ENCODE assay signal across 13 cellular contexts in genomic region chr16:70579648-70580630, GRCh38. TPM values are rescaled to one million over a fixed set of nuclear protein-coding genes. Genes with fewer than 3 reads are reported as not detected.
DNase-seq lines count a peak whose midpoint lies in the region; ATAC-seq, FAIRE-seq and TF ChIP-seq lines count a peak whose summit lies in the region.
"Had no signal": no experiment of that assay in that cellular context is flagged by ENCODE, and none has a peak within 500 bp of the region (broad histone marks: within the 10 kb centered on the region; RNA-seq: fewer than 3 reads in every experiment).

No MANE protein-coding gene starts in this region.

- peak; percentile 65 for ATAC-seq in HepG2

- H3K4me3 ChIP-seq in colonic mucosa, result peak overlapping the region; percentile 22
- H3K4me3 ChIP-seq in HepG2 (replicated peaks in 1 of 3; ENCODE audit: insufficient read depth in 1 of 3, low read depth in 2 of 3, low read length in 3 of 3), result peak overlapping the region in 1 of 3 experiments; percentile 41; a peak in 1 of 6 replicates
- peak overlapping the region; percentile 1 to 65 (median 36) for H3K4me3 ChIP-seq in spleen
- no peak overlapping the region for H3K4me3 ChIP-seq in WERI-Rb-1 (ENCODE audit: low read depth, low read length)

- no peak for DNase-seq in HFFc6
- peak; percentile 57 for DNase-seq in colonic mucosa
- DNase-seq in HepG2 (ENCODE audit: low spot score), result no peak
- peak; percentile 87 for DNase-seq in spleen
- no peak for DNase-seq in GM13977 (ENCODE audit: low spot score)
- no peak for DNase-seq in NCI-H510A treated with DMSO at 0.1 percent for 48 hours (lab: John Stamatoyannopoulos, UW)
- DNase-seq in WERI-Rb-1, result no peak
- no peak for DNase-seq in stimulated activated naive CD4-positive, alpha-beta T cell (lab: John Stamatoyannopoulos, UW)
- DNase-seq: C1 segment of cervical spinal cord, GF-D8, MV-4-11, NCI-H774 had no signal

- intact Hi-C loops in colonic mucosa (cut with DNase I) (loop anchor here (5.0 kb wide), 1 partner anchor 72 kb away; no protein-coding TSS in a partner anchor), HepG2 (cut with micrococcal nuclease; ENCODE audit: unreplicated experiment) (loop anchor here (5.0 kb wide), 1 partner anchor 67 kb away; the partner anchor contains the start of gene IL34), spleen (cut with DNase I; ENCODE audit: low total_unique reads) (loop anchor here (10.0 kb wide), 1 partner anchor 75 kb away; no protein-coding TSS in a partner anchor)

- peak overlapping the region; percentile 27 for H3K27ac ChIP-seq in colonic mucosa
- no peak overlapping the region for H3K27ac ChIP-seq in HepG2 (ENCODE audit: extremely low read length, insufficient read depth, low read length)
- peak overlapping the region in 6 of 8 donors; percentile 48 to 76 (median 64) for H3K27ac ChIP-seq in spleen
- H3K27ac ChIP-seq in WERI-Rb-1, result no peak overlapping the region

- H2AFZ ChIP-seq in HepG2 (ENCODE audit: low read length), result peak overlapping the region; percentile 51

- H3K4me1 ChIP-seq in colonic mucosa (peaks cover 8% of the 10 kb centered on the region), HepG2 (ENCODE audit: insufficient read depth, low read length) (peaks cover 13% of the 10 kb centered on the region), spleen (peaks cover 16 to 68% (median 31%) of the 10 kb centered on the region in 6 donors)

- no peaks in the 10 kb centered on the region for H3K79me2 ChIP-seq in HepG2 (ENCODE audit: insufficient read depth, low read length)

- H4K20me1 ChIP-seq in HepG2 (ENCODE audit: insufficient read depth, low read length), result 0 out of 2 replicates have a peak, but pooled peaks cover 5% of the 10 kb centered on the region

- H3K4me3 Mint-ChIP-seq in HFFc6, result no peak overlapping the region
- H3K4me3 Mint-ChIP-seq: natural killer cell treated with Interleukin-12 subunit alpha and Interleukin-12 subunit beta and Interleukin-15 and Interleukin-18, amount 100 ng/mL, for 72 hours had no signal

- H3K9me3 Mint-ChIP-seq in HFFc6, result no peaks in the 10 kb centered on the region
- H3K9me3 Mint-ChIP-seq: natural killer cell treated with Interleukin-12 subunit alpha and Interleukin-12 subunit beta and Interleukin-15 and Interleukin-18, amount 100 ng/mL, for 72 hours had no signal

- H3K9ac ChIP-seq in colonic mucosa (ENCODE audit: low read depth in 2 of 2, low read length in 2 of 2) (peak overlapping the region; percentile 3 to 7), HepG2 (ENCODE audit: insufficient read depth, low read depth, low read length) (peak overlapping the region; percentile 5; the same call in 1 of the 2 replicates)

- TF ChIP-seq POLR2A in HepG2 (IDR thresholded peaks at IDR 0.05; ENCODE audit: insufficient read depth in 1 of 2, low read depth in 2 of 2, low read length in 2 of 2), result no peak
- no peak for TF ChIP-seq POLR2A in spleen (IDR thresholded peaks at IDR 0.05)

- 40% methylated on average over 18 of the region's 21 CpGs for WGBS in HepG2 (ENCODE audit: low lambda C conversion rate)
- WGBS in spleen, 5 donors, result 53 to 80% (median 70%) methylated on average over 14 to 21 of the region's 21 CpGs

- TF ChIP-seq CTCF in HFFc6 (IDR thresholded peaks at IDR 0.05), result no peak
- no peak for TF ChIP-seq CTCF in colonic mucosa (IDR thresholded peaks at IDR 0.05)
- TF ChIP-seq CTCF in HepG2 (CRISPR knock-in tag; IDR thresholded peaks at IDR 0.05), result no peak
- TF ChIP-seq CTCF in spleen (IDR thresholded peaks at IDR 0.05 in 8 of 11, conservative IDR thresholded peaks at IDR 0.05 in 3 of 11), result no peak
- TF ChIP-seq CTCF in GM13977 (IDR thresholded peaks at IDR 0.05; ENCODE audit: extremely low read depth, insufficient read depth, missing control alignments), result no peak
- no peak for TF ChIP-seq CTCF in WERI-Rb-1 (IDR thresholded peaks at IDR 0.05; ENCODE audit: low read depth, low read length)

- peak overlapping the region; percentile 38 for H3K27ac Mint-ChIP-seq in HFFc6
- H3K27ac Mint-ChIP-seq: natural killer cell treated with Interleukin-12 subunit alpha and Interleukin-12 subunit beta and Interleukin-15 and Interleukin-18, amount 100 ng/mL, for 72 hours had no signal

- H3K36me3 ChIP-seq in colonic mucosa, result no peaks in the 10 kb centered on the region
- H3K36me3 ChIP-seq in HepG2 (replicated peaks in 1 of 2; ENCODE audit: control insufficient read depth in 1 of 2, insufficient read depth in 2 of 2, low read length in 2 of 2), result no peaks in the 10 kb centered on the region
- H3K36me3 ChIP-seq in spleen, result peaks cover 0 to 9% (median 0%) of the 10 kb centered on the region in 6 donors
- peaks cover 5% of the 10 kb centered on the region for H3K36me3 ChIP-seq in WERI-Rb-1

- H3K4me1 Mint-ChIP-seq in HFFc6 (ENCODE audit: low read depth), result peaks cover 30% of the 10 kb centered on the region

- peak overlapping the region; percentile 67 for H3K4me2 ChIP-seq in HepG2 (ENCODE audit: low read depth, low read length)

- BruUV-seq in HepG2 (replicated peaks; lab: Mats Ljungman, UMichigan), result no TSS peak

- in situ Hi-C loops in HepG2 (cut with HindIII; ENCODE audit: extremely low pct_ligation_motif_present, low pct_unique_long_range_greater_than_20kb) (no loop called here), GM13977 (cut with MboI; ENCODE audit: low pct_unique_long_range_greater_than_20kb, low sequenced_read_pairs, unreplicated experiment) (no loop called here)

- no peak for FAIRE-seq in HepG2 (lab: Jason Lieb, UNC)

- H3K27me3 ChIP-seq in colonic mucosa (no peaks in the 10 kb centered on the region), HepG2 (ENCODE audit: control insufficient read depth in 1 of 2, insufficient read depth in 2 of 2, low read length in 2 of 2) (peaks cover 0 to 3% of the 10 kb centered on the region in 2 experiments; a peak in 2 of 5 replicates), spleen (replicated peaks in 1 of 7) (no peaks in the 10 kb centered on the region), WERI-Rb-1 (ENCODE audit: insufficient read depth, low read depth, severe bottlenecking) (no peaks in the 10 kb centered on the region)

- TF ChIP-seq EP300 in HepG2 (IDR thresholded peaks at IDR 0.05; ENCODE audit: low read depth in 2 of 2, low read length in 2 of 2) (0 out of 4 replicates have a peak, but pooled peaks of 1 of the 2 experiments have one; percentile 7), HepG2 (CRISPR knock-in tag; IDR thresholded peaks at IDR 0.05; ENCODE audit: borderline replicate concordance) (no peak)

- H3K9me3 ChIP-seq in colonic mucosa, result no peaks in the 10 kb centered on the region
- H3K9me3 ChIP-seq in HepG2 (ENCODE audit: low read length), result no peaks in the 10 kb centered on the region
- H3K9me3 ChIP-seq in spleen, result no peaks in the 10 kb centered on the region
- no peaks in the 10 kb centered on the region for H3K9me3 ChIP-seq in WERI-Rb-1 (ENCODE audit: severe bottlenecking)

- peaks cover 10% of the 10 kb centered on the region; the same call in 1 of the 2 replicates for H3K27me3 Mint-ChIP-seq in HFFc6 (ENCODE audit: insufficient read depth)
- H3K27me3 Mint-ChIP-seq: natural killer cell treated with Interleukin-12 subunit alpha and Interleukin-12 subunit beta and Interleukin-15 and Interleukin-18, amount 100 ng/mL, for 72 hours had no signal

- TF ChIP-seq RAD21 in HepG2 (CRISPR knock-in tag; IDR thresholded peaks at IDR 0.05), result no peak

- no peaks in the 10 kb centered on the region for H3K36me3 Mint-ChIP-seq in HFFc6 (ENCODE audit: low read depth)
- H3K36me3 Mint-ChIP-seq: natural killer cell treated with Interleukin-12 subunit alpha and Interleukin-12 subunit beta and Interleukin-15 and Interleukin-18, amount 100 ng/mL, for 72 hours had no signal

- POLR2A ChIA-PET in HepG2 (lab: Yijun Ruan, JAX), result interaction anchor here (1.0 kb wide), 1 partner anchor 199 kb away, joined by 3 read pairs; no protein-coding TSS in a partner anchor

- CTCF ChIA-PET in HepG2 (lab: Yijun Ruan, JAX; ENCODE audit: low intra/inter-chr PET ratio, low total read pairs), result no interaction called here

RNA-seq across cellular contexts. Expression of gene SF3B3, which starts 56.3 kb away (rescaled TPM):
- 100 to 1,000 TPM; 289 to 358 (median 312) TPM for total RNA-seq in HFFc6 (2021; fragmentation: NEBNext Ultra II Directional; extraction: Animal tissue kit (Norgen Biotek cat#: 25700))
- 100 to 1,000 TPM; 182 to 369 TPM for total RNA-seq in colonic mucosa
- total RNA-seq in HepG2 (2016; rRNA removed; fragmentation: Illumina TruSeq; extraction: Trizol), result 500 and 817 TPM in 2 replicates
- 52.3 and 54.5 TPM in 2 replicates for total RNA-seq in HepG2 (2016; cell fraction: cytosol; rRNA removed; fragmentation: Illumina TruSeq; extraction: Trizol; ENCODE audit: low read depth)
- total RNA-seq in HepG2 (2016; cell fraction: insoluble cytoplasmic fraction; rRNA removed; fragmentation: Illumina TruSeq; extraction: Trizol), result 484 and 682 TPM in 2 replicates
- total RNA-seq in HepG2 (2016; cell fraction: membrane; rRNA removed; fragmentation: Illumina TruSeq; extraction: Trizol), result 138 and 170 TPM in 2 replicates
- total RNA-seq in HepG2 (2016; cell fraction: nucleus; rRNA removed; fragmentation: Illumina TruSeq; extraction: Trizol), result 336 and 347 TPM in 2 replicates
- 140 and 157 TPM in 2 replicates for polyA plus RNA-seq in HepG2 (2011; rRNA removed)
- 134 and 147 TPM in 2 replicates for polyA plus RNA-seq in HepG2 (2011; cell fraction: cytosol; rRNA removed)
- 150 and 189 TPM in 2 replicates for polyA plus RNA-seq in HepG2 (2011; cell fraction: nucleus; rRNA removed)
- polyA plus RNA-seq in HepG2 (2012), result 211 and 269 TPM in 2 replicates
- polyA plus RNA-seq in HepG2 (2016; cell fraction: cytosol; fragmentation: Illumina TruSeq; extraction: Trizol; ENCODE audit: low read depth), result 31.7 and 36.7 TPM in 2 replicates
- polyA plus RNA-seq in HepG2 (2016; cell fraction: insoluble cytoplasmic fraction; fragmentation: Illumina TruSeq; extraction: Trizol; ENCODE audit: low read depth), result 551 and 651 TPM in 2 replicates
- 103 and 131 TPM in 2 replicates for polyA plus RNA-seq in HepG2 (2016; cell fraction: membrane; fragmentation: Illumina TruSeq; extraction: Trizol; ENCODE audit: low read depth)
- polyA plus RNA-seq in HepG2 (2016; cell fraction: nucleus; fragmentation: Illumina TruSeq; extraction: Trizol; ENCODE audit: insufficient read depth, low read depth), result 452 and 475 TPM in 2 replicates
- 774 and 825 TPM in 2 replicates for polyA minus RNA-seq in HepG2 (2011; rRNA and poly(A)+ RNA removed; ENCODE audit: low replicate concordance)
- polyA minus RNA-seq in HepG2 (2011; cell fraction: cytosol; rRNA and poly(A)+ RNA removed), result 152 and 162 TPM in 2 replicates
- polyA minus RNA-seq in HepG2 (2011; cell fraction: nucleus; rRNA and poly(A)+ RNA removed), result 238 and 284 TPM in 2 replicates
- 100 to 1,000 TPM in 5 of 7 donors, 10 to 100 TPM in 2; 92.5 to 256 (median 205) TPM for total RNA-seq in spleen
- 10 to 100 TPM; 70.3 to 92.9 (median 82.9) TPM for polyA plus RNA-seq in spleen

RNA-seq across cellular contexts. Expression of gene COG4, which starts 56.6 kb away (rescaled TPM):
- total RNA-seq in HFFc6 (2021; fragmentation: NEBNext Ultra II Directional; extraction: Animal tissue kit (Norgen Biotek cat#: 25700)), result 10 to 100 TPM; 70.2 to 91.7 (median 80.2) TPM
- total RNA-seq in colonic mucosa (10 to 100 TPM; 54.8 to 84.7 TPM), HepG2 (2016; rRNA removed; fragmentation: Illumina TruSeq; extraction: Trizol) (73.8 and 85.7 TPM in 2 replicates), spleen (10 to 100 TPM; 40.8 to 85.4 (median 62.7) TPM)
- total RNA-seq in HepG2 (2016; cell fraction: cytosol; rRNA removed; fragmentation: Illumina TruSeq; extraction: Trizol; ENCODE audit: low read depth), result 9.8 and 10.8 TPM in 2 replicates
- 73.6 and 85.8 TPM in 2 replicates for total RNA-seq in HepG2 (2016; cell fraction: insoluble cytoplasmic fraction; rRNA removed; fragmentation: Illumina TruSeq; extraction: Trizol)
- 16.2 and 17.5 TPM in 2 replicates for total RNA-seq in HepG2 (2016; cell fraction: membrane; rRNA removed; fragmentation: Illumina TruSeq; extraction: Trizol)
- total RNA-seq in HepG2 (2016; cell fraction: nucleus; rRNA removed; fragmentation: Illumina TruSeq; extraction: Trizol), result 47.2 and 51.5 TPM in 2 replicates
- polyA plus RNA-seq in HepG2 (2011; rRNA removed) (51.1 and 52.7 TPM in 2 replicates), spleen (10 to 100 TPM; 45.7 to 54.8 (median 51.6) TPM)
- polyA plus RNA-seq in HepG2 (2011; cell fraction: cytosol; rRNA removed), result 40.4 and 61.2 TPM in 2 replicates
- 138 and 141 TPM in 2 replicates for polyA plus RNA-seq in HepG2 (2011; cell fraction: nucleus; rRNA removed)
- 38.9 and 41.3 TPM in 2 replicates for polyA plus RNA-seq in HepG2 (2012)
- 4.5 and 4.8 TPM in 2 replicates for polyA plus RNA-seq in HepG2 (2016; cell fraction: cytosol; fragmentation: Illumina TruSeq; extraction: Trizol; ENCODE audit: low read depth)
- polyA plus RNA-seq in HepG2 (2016; cell fraction: insoluble cytoplasmic fraction; fragmentation: Illumina TruSeq; extraction: Trizol; ENCODE audit: low read depth), result 53.2 and 57.0 TPM in 2 replicates
- polyA plus RNA-seq in HepG2 (2016; cell fraction: membrane; fragmentation: Illumina TruSeq; extraction: Trizol; ENCODE audit: low read depth), result 5.8 and 7.8 TPM in 2 replicates
- polyA plus RNA-seq in HepG2 (2016; cell fraction: nucleus; fragmentation: Illumina TruSeq; extraction: Trizol; ENCODE audit: insufficient read depth, low read depth), result 75.3 and 76.0 TPM in 2 replicates
- 62.6 and 88.2 TPM in 2 replicates for polyA minus RNA-seq in HepG2 (2011; rRNA and poly(A)+ RNA removed; ENCODE audit: low replicate concordance)
- 21.7 and 23.0 TPM in 2 replicates for polyA minus RNA-seq in HepG2 (2011; cell fraction: cytosol; rRNA and poly(A)+ RNA removed)
- 43.4 and 56.8 TPM in 2 replicates for polyA minus RNA-seq in HepG2 (2011; cell fraction: nucleus; rRNA and poly(A)+ RNA removed)

Comparison
In these comparisons a context has a peak if more than half of its experiments do, and no peak if none do; other contexts are left out.
1. DNase-seq: peak in colonic mucosa (single experiment) and spleen (single experiment); none in HFFc6 (single experiment), HepG2 (single experiment), GM13977 (single experiment), NCI-H510A treated with DMSO at 0.1 percent for 48 hours (single experiment), WERI-Rb-1 (single experiment) and stimulated activated naive CD4-positive, alpha-beta T cell (0 of 6).
2. H3K27ac ChIP-seq: peak in colonic mucosa (single experiment) and spleen (6 of 8); none in HepG2 (single experiment) and WERI-Rb-1 (single experiment).